10 cellular contexts compared by ENCODE assay signal in genomic region chr14:77554207-77554606, GRCh38. TPM values are rescaled to one million over a fixed set of nuclear protein-coding genes. Genes with fewer than 3 reads are reported as not detected.
A peak's percentile ranks its signal among the peaks of the same experiment; 100 is the strongest.
DNase-seq lines count a peak whose midpoint lies in the region; ATAC-seq and TF ChIP-seq lines count a peak whose summit lies in the region.
"Had no signal": no experiment of that assay in that cellular context is flagged by ENCODE, and none has a peak within 500 bp of the region (broad histone marks: within the 10 kb centered on the region; RNA-seq: fewer than 3 reads in every experiment).

No MANE protein-coding gene starts in this region.

- H3K27me3 Mint-ChIP-seq in CD14-positive monocyte (ENCODE audit: low read depth in 3 of 3) (peaks cover 0 to 2% (median 0%) of the 10 kb centered on the region in 3 donors), neural progenitor cell (ENCODE audit: insufficient read depth, low read depth) (peaks cover 3% of the 10 kb centered on the region)
- H3K27me3 Mint-ChIP-seq in activated naive CD8-positive, alpha-beta T cell treated with anti-CD3 and anti-CD28 coated beads, Interleukin-2, amount 10 ng/mL, durations not matched to agents 7 days and 5 days = no peaks in the 10 kb centered on the region
- H3K27me3 Mint-ChIP-seq: dendritic cell treated with granulocyte-macrophage colony-stimulating factor and Interleukin-4, amounts not matched to agents 40 ng/mL and 50 ng/mL, for 4 days had no signal

- H3K4me3 Mint-ChIP-seq in CD14-positive monocyte = peak overlapping the region; percentile 17 to 57
- peak overlapping the region; percentile 28 for H3K4me3 Mint-ChIP-seq in activated naive CD8-positive, alpha-beta T cell treated with anti-CD3 and anti-CD28 coated beads, Interleukin-2, amount 10 ng/mL, durations not matched to agents 7 days and 5 days
- H3K4me3 Mint-ChIP-seq in neural progenitor cell = no peak overlapping the region
- H3K4me3 Mint-ChIP-seq: dendritic cell treated with granulocyte-macrophage colony-stimulating factor and Interleukin-4, amounts not matched to agents 40 ng/mL and 50 ng/mL, for 4 days had no signal

- TF ChIP-seq CTCF in CD14-positive monocyte (IDR thresholded peaks at IDR 0.05) = no peak
- no peak for TF ChIP-seq CTCF in mucosa of descending colon (IDR thresholded peaks at IDR 0.05)
- TF ChIP-seq CTCF in neural progenitor cell (IDR thresholded peaks at IDR 0.05) = no peak
- no peak for TF ChIP-seq CTCF in MM.1S (IDR thresholded peaks at IDR 0.05; ENCODE audit: low read length)

- H3K9me3 ChIP-seq in mucosa of descending colon (no peaks in the 10 kb centered on the region), neural progenitor cell (ENCODE audit: low read depth) (no peaks in the 10 kb centered on the region), MM.1S (replicated peaks; ENCODE audit: insufficient read depth, low read length) (no peaks in the 10 kb centered on the region)

- H3K27me3 ChIP-seq in neural progenitor cell (no peaks in the 10 kb centered on the region), MM.1S (replicated peaks; ENCODE audit: insufficient read depth, low read length) (no peaks in the 10 kb centered on the region)

- H4K20me1 ChIP-seq in neural progenitor cell (ENCODE audit: low read depth) = no peaks in the 10 kb centered on the region
- H4K20me1 ChIP-seq in MM.1S (ENCODE audit: insufficient read depth, low read length) = no peaks in the 10 kb centered on the region

- no peaks in the 10 kb centered on the region for H3K79me2 ChIP-seq in neural progenitor cell (ENCODE audit: low read depth)
- no peaks in the 10 kb centered on the region for H3K79me2 ChIP-seq in MM.1S (ENCODE audit: low read length)

- peak overlapping the region in 6 of 7 donors; percentile 70 to 93 (median 82) for H3K27ac Mint-ChIP-seq in CD14-positive monocyte
- H3K27ac Mint-ChIP-seq in activated naive CD8-positive, alpha-beta T cell treated with anti-CD3 and anti-CD28 coated beads, Interleukin-2, amount 10 ng/mL, durations not matched to agents 7 days and 5 days = peak overlapping the region; percentile 91
- no peak overlapping the region for H3K27ac Mint-ChIP-seq in neural progenitor cell
- H3K27ac Mint-ChIP-seq: dendritic cell treated with granulocyte-macrophage colony-stimulating factor and Interleukin-4, amounts not matched to agents 40 ng/mL and 50 ng/mL, for 4 days had no signal

- H3K9me2 ChIP-seq in MM.1S (replicated peaks; ENCODE audit: insufficient read depth, low read length) = no peaks in the 10 kb centered on the region

- H3K4me2 ChIP-seq in neural progenitor cell (no peak overlapping the region), MM.1S (ENCODE audit: low read depth, low read length) (no peak overlapping the region)

- H3K4me1 Mint-ChIP-seq in CD14-positive monocyte (peaks cover 37% of the 10 kb centered on the region), neural progenitor cell (peaks cover 6% of the 10 kb centered on the region)
- peaks cover 29% of the 10 kb centered on the region for H3K4me1 Mint-ChIP-seq in activated naive CD8-positive, alpha-beta T cell treated with anti-CD3 and anti-CD28 coated beads, Interleukin-2, amount 10 ng/mL, durations not matched to agents 7 days and 5 days

- H3F3A ChIP-seq in neural progenitor cell (ENCODE audit: low read depth) (no peaks in the 10 kb centered on the region), MM.1S (ENCODE audit: insufficient read depth, low read length) (no peaks in the 10 kb centered on the region)

- POLR2A ChIA-PET in activated naive CD8-positive, alpha-beta T cell treated with anti-CD3 and anti-CD28 coated beads, Interleukin-2, amount 10 ng/mL, durations not matched to agents 7 days and 5 days (lab: Charles Lee) = interaction anchor here (1.0 to 1.4 kb wide), 2 partner anchors 29 to 39 kb away, joined by 3 to 4 read pairs; no protein-coding TSS in a partner anchor

- DNase-seq in CD14-positive monocyte (ENCODE audit: low spot score) = no peak
- DNase-seq in activated naive CD8-positive, alpha-beta T cell treated with anti-CD3 and anti-CD28 coated beads, Interleukin-2, amount 10 ng/mL, durations not matched to agents 7 days and 5 days = no peak
- no peak for DNase-seq in mucosa of descending colon
- no peak for DNase-seq in DMS153 (lab: John Stamatoyannopoulos, UW)
- DNase-seq in neural progenitor cell (ENCODE audit: low spot score) = no peak
- no peak for DNase-seq in MM.1S

- H3K9ac ChIP-seq in neural progenitor cell = no peak overlapping the region
- no peak overlapping the region for H3K9ac ChIP-seq in MM.1S (ENCODE audit: low read length)

- H2AFZ ChIP-seq in neural progenitor cell (replicated peaks) = no peak overlapping the region
- H2AFZ ChIP-seq in MM.1S (ENCODE audit: low read length) = no peak overlapping the region

- ATAC-seq in GM18909 (IDR thresholded peaks at IDR 0.05; ENCODE audit: poor library complexity, unreplicated experiment) = peak; percentile 64
- peak; percentile 70 for ATAC-seq in HG03159 (IDR thresholded peaks at IDR 0.05; ENCODE audit: unreplicated experiment)
- peak; percentile 65 for ATAC-seq in activated naive CD8-positive, alpha-beta T cell treated with anti-CD3 and anti-CD28 coated beads, Interleukin-2, amount 10 ng/mL, durations not matched to agents 7 days and 5 days (ENCODE audit: low read depth)
- ATAC-seq in mucosa of descending colon = no peak

- H3K4me3 ChIP-seq in mucosa of descending colon (no peak overlapping the region), neural progenitor cell (no peak overlapping the region), MM.1S (ENCODE audit: low read length) (no peak overlapping the region)

- H3K4me1 ChIP-seq in mucosa of descending colon (ENCODE audit: low read depth) (no peaks in the 10 kb centered on the region), neural progenitor cell (no peaks in the 10 kb centered on the region), MM.1S (ENCODE audit: low read length) (no peaks in the 10 kb centered on the region)

- H3K27ac ChIP-seq in neural progenitor cell (no peak overlapping the region), MM.1S (ENCODE audit: low read length) (no peak overlapping the region)

- peaks cover 80 to 92% of the 10 kb centered on the region in 2 donors for H3K36me3 Mint-ChIP-seq in CD14-positive monocyte
- H3K36me3 Mint-ChIP-seq in activated naive CD8-positive, alpha-beta T cell treated with anti-CD3 and anti-CD28 coated beads, Interleukin-2, amount 10 ng/mL, durations not matched to agents 7 days and 5 days = peaks cover 38% of the 10 kb centered on the region
- H3K36me3 Mint-ChIP-seq in neural progenitor cell = peaks cover 6% of the 10 kb centered on the region

- peaks cover 1% of the 10 kb centered on the region for H3K36me3 ChIP-seq in mucosa of descending colon (ENCODE audit: low read depth)
- no peaks in the 10 kb centered on the region for H3K36me3 ChIP-seq in neural progenitor cell
- H3K36me3 ChIP-seq in MM.1S (replicated peaks; ENCODE audit: insufficient read depth, low read length) = no peaks in the 10 kb centered on the region

- no peaks in the 10 kb centered on the region for H3K9me3 Mint-ChIP-seq in CD14-positive monocyte
- H3K9me3 Mint-ChIP-seq in activated naive CD8-positive, alpha-beta T cell treated with anti-CD3 and anti-CD28 coated beads, Interleukin-2, amount 10 ng/mL, durations not matched to agents 7 days and 5 days = no peaks in the 10 kb centered on the region
- H3K9me3 Mint-ChIP-seq in neural progenitor cell = no peaks in the 10 kb centered on the region
- H3K9me3 Mint-ChIP-seq: dendritic cell treated with granulocyte-macrophage colony-stimulating factor and Interleukin-4, amounts not matched to agents 40 ng/mL and 50 ng/mL, for 4 days had no signal

- intact Hi-C loops in CD14-positive monocyte (cut with micrococcal nuclease) = loop anchor here in 1 of 2 donors (10.0 kb wide), 1 partner anchor 399 kb away; no protein-coding TSS in a partner anchor
- intact Hi-C loops in mucosa of descending colon (cut with DNase I, micrococcal nuclease) = no loop called here

RNA-seq across cellular contexts. Expression of gene ISM2, which starts 55.6 kb away (rescaled TPM):
- not detected for polyA plus RNA-seq in CD14-positive monocyte
- under 1 TPM in 1 of 2 experiments, not detected in 1; 0.64 TPM for total RNA-seq in activated naive CD8-positive, alpha-beta T cell treated with anti-CD3 and anti-CD28 coated beads, Interleukin-2, amount 10 ng/mL, durations not matched to agents 7 days and 5 days
- total RNA-seq in mucosa of descending colon (under 1 TPM in 2 of 3 donors, not detected in 1; 0.10 to 0.98 TPM), neural progenitor cell (ENCODE audit: low replicate concordance) (0.07 and 0.12 TPM in 2 replicates)
- total RNA-seq: pulmonary artery endothelial cell had no signal
